In the genomic region with DNA sequence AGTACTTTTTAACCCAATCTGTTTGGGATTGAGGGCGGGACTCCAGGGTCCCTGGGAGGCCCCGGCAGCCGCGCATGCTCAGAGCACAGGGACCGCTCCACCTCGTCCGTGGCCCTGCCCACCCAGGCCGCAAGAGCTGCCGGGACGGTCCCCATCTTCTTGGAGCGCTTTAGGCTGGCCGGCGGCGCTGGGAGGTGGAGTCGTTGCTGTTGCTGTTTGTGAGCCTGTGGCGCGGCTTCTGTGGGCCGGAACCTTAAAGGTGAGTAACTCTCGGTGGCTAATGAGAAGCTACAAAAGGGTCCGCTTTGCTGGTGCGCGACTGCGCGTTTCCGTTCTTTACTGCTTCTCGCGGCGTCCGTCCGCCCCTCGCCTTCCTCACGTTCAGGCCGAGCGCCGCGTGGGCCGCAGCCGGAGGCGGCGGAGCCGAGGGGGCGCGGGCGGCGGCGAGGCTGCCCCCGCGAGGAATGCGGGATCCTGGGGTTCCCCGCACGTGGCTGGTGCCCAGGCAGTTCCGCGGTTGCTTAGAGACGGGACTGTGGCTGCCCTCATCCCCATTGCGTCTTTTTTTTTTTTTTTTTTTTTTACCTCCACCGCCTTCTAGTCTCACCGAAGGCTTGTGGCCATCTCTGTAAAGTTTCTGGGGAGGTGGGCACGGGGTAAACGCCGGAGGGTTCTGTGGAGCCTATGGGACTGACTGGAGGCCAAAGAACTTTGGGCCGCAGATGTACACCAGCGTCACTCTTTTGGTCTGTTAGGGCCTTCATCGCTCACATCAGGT, we compare ENCODE assay signal across 8 cellular contexts.
A peak's percentile ranks its signal among the peaks of the same experiment; 100 is the strongest.
DNase-seq lines count a peak whose midpoint lies in the region; ATAC-seq and TF ChIP-seq lines count a peak whose summit lies in the region.

A gene (plus strand): TSS at position 154 of the 778 bp plus-strand sequence. CDS start 2,090 bp downstream, outside the sequence.

- peak within 1 kb of the TSS; percentile 29 for H3K27ac ChIP-seq in cingulate gyrus (ENCODE audit: low read depth, low read length)

- DNase-seq in AML-193 (lab: John Stamatoyannopoulos, UW) (peak; percentile 81 to 83), NCI-H524 (lab: John Stamatoyannopoulos, UW) (peak; percentile 84 to 90), kidney tubule cell (ENCODE audit: low spot score) (peak; percentile 98)
- peak; percentile 92 to 95 for DNase-seq in activated CD4-positive, alpha-beta T cell treated with anti-CD3 and anti-CD28 coated beads for 4 hours
- peak; percentile 90 to 96 (median 93) for DNase-seq in stimulated activated CD4-positive, alpha-beta T cell treated with anti-CD3 and anti-CD28 coated beads, Interleukin-1b, Interleukin-23, amount 100 ng/mL, for 24 hours (ENCODE audit: low read depth in 4 of 4, low spot score in 1 of 4)

- peak; percentile 98 for ATAC-seq in HG03432 (IDR thresholded peaks at IDR 0.05; ENCODE audit: unreplicated experiment)

- TF ChIP-seq POLR2A in GM19099 (IDR thresholded peaks at IDR 0.05; ENCODE audit: extremely low read depth, insufficient read length, low read depth), result peak; percentile 87

Comparison
In these comparisons a context has a peak if more than half of its experiments do, and no peak if none do; other contexts are left out.
1. Peak in every context shown above with its lines: DNase-seq, ATAC-seq and H3K27ac ChIP-seq.